ENCODE assay signal across 1 cellular context in the genomic region with DNA sequence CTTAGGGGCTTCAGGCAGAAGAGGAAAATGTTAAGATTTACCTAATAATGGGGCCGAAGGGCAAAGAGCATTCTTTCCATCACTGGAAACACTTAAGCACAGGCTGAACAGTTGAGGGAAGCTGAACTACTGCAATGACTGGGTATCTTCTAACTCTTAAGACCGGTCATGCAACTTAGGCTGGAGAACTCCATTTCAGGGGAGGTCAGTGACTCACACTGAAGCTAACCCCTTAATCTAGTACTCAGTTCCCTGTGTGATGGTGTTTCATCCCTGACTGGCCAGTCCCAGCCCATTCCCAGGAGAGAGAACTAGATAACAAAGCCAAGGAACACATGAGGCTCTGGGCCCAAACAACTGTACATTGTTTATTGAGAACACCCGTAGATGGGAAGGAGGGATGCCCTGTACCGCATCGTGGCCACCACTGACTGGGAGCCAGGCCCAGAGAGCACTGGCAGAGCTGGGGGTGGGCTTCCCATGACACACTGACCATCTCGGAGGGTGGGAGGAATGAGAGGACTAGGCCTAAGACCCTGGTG.
TF ChIP-seq lines count a peak whose summit lies in the region.

No MANE protein-coding gene starts in this region.

TF ChIP-seq in H1, 55 proteins besides CTCF, POLR2A, EP300 and RAD21:
- TF ChIP-seq JUND (IDR thresholded peaks at IDR 0.05; ENCODE audit: low read length) = no peak
- no peak for TF ChIP-seq RXRA (IDR thresholded peaks at IDR 0.05; ENCODE audit: insufficient read depth, low read depth, low read length)
- TF ChIP-seq POLR2AphosphoS5 (IDR thresholded peaks at IDR 0.05; ENCODE audit: low read depth, low read length) = peak; percentile 78
- no peak for TF ChIP-seq YY1 (IDR thresholded peaks at IDR 0.05; ENCODE audit: low read depth, low read length)
